In the genomic region with DNA sequence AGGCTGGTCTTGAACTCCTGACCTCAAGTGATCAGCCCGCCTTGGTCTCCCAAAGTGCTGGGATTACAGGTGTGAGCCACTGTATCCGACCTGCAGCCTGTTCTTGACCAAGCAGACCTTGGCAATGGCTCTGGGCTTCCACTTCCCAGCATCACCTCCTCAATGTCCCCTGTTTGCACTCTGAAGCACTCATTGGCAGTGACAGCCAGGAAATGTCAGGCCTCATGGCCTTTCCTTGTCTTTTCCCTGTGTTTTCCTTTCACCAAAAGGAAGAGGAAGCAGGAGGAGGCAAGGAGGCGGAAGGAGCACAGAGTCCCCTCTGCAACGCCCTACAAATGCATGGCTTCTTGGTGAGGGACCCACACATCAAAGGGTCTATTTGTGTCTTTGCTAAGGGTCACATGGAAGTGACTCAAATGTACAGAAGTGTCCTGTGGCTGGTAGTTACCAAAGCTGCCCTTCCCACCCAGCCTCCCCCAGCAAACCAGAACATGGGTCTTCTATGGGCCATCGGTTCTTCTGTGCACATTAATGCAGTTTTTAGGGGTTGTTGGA, we compare ENCODE assay signal across 18 cellular contexts.
DNase-seq lines count a peak whose midpoint lies in the region; ATAC-seq and TF ChIP-seq lines count a peak whose summit lies in the region.
"Had no signal": no experiment of that assay in that cellular context is flagged by ENCODE, and none has a peak within 500 bp of the region (broad histone marks: within the 10 kb centered on the region; RNA-seq: fewer than 3 reads in every experiment).

No MANE protein-coding gene starts in this region.

- H3K27me3 Mint-ChIP-seq in T-cell = no peaks in the 10 kb centered on the region
- H3K27me3 Mint-ChIP-seq: CD4-positive, CD25-positive, alpha-beta regulatory T cell had no signal

- H3K36me3 ChIP-seq in heart right ventricle (no peaks in the 10 kb centered on the region), KOPT-K1 (ENCODE audit: insufficient read depth, low read length) (peaks cover 12% of the 10 kb centered on the region; the same call in 1 of the 2 replicates), lung (ENCODE audit: control insufficient read depth in 2 of 2, insufficient read depth in 2 of 2, low read length in 2 of 2) (no peaks in the 10 kb centered on the region)

- no peak for DNase-seq in heart right ventricle
- DNase-seq in left cardiac atrium = no peak
- DNase-seq in lung (ENCODE audit: low spot score) = peak; percentile 10
- peak; percentile 24 for DNase-seq in ureter (ENCODE audit: low spot score)
- DNase-seq in activated gamma-delta T cell (lab: John Stamatoyannopoulos, UW) = no peak
- DNase-seq in T-cell = no peak
- no peak for DNase-seq in NCI-H146 (lab: John Stamatoyannopoulos, UW)
- DNase-seq: CD4-positive, CD25-positive, alpha-beta regulatory T cell; GF-D8; KG1; NCI-H1092 treated with DMSO at 0.1 percent for 48 hours; NCI-H187; NCI-H69; NK-92 treated with Interleukin-12 subunit alpha and Interleukin-12 subunit beta, amount 100 ng/mL, for 24 hours; OCI-M1 had no signal

- peaks cover 0 to 11% (median 4%) of the 10 kb centered on the region in 11 donors for H3K9me3 ChIP-seq in heart right ventricle
- H3K9me3 ChIP-seq in KOPT-K1 (ENCODE audit: insufficient read depth, low read length, poor library complexity, severe bottlenecking) = peaks cover 16% of the 10 kb centered on the region
- peaks cover 0 to 4% of the 10 kb centered on the region in 2 donors for H3K9me3 ChIP-seq in lung (ENCODE audit: control insufficient read depth in 2 of 2, insufficient read depth in 1 of 2, low read length in 1 of 2)

- TF ChIP-seq CTCF in heart right ventricle (IDR thresholded peaks at IDR 0.05) (no peak), lung (IDR thresholded peaks at IDR 0.05; ENCODE audit: control extremely low read depth, extremely low read depth) (no peak)

- intact Hi-C loops in heart right ventricle (cut with DNase I) = loop anchor here in 5 of 10 donors (5.0 to 10.0 kb wide), 4 partner anchors 44 to 134 kb away; a partner anchor contains a TSS
- intact Hi-C loops in left cardiac atrium (cut with DNase I) = loop anchor here (5.0 kb wide), 1 partner anchor 134 kb away; no protein-coding TSS in a partner anchor

- H3K4me1 Mint-ChIP-seq in T-cell = peaks cover 29 to 37% (median 30%) of the 10 kb centered on the region in 3 donors

- CTCF ChIA-PET in T-cell (lab: Charles Lee) = interaction anchor here in 1 of 2 donors (0.6 to 1.1 kb wide), 3 partner anchors 40 to 213 kb away, joined by 3 read pairs; no protein-coding TSS in a partner anchor

- H3K36me3 Mint-ChIP-seq in T-cell = peaks cover 9% of the 10 kb centered on the region

- H3K27ac ChIP-seq in heart right ventricle (peak overlapping the region in 8 of 10 donors; percentile 35 to 80 (median 62)), KOPT-K1 (ENCODE audit: low read depth, low read length, poor library complexity, severe bottlenecking) (peak overlapping the region; percentile 48), lung (ENCODE audit: low read depth in 1 of 2, low read length in 1 of 2) (peak overlapping the region in 1 of 2 donors; percentile 13)
- H3K27ac ChIP-seq: RWPE1 had no signal

- ATAC-seq in heart right ventricle (peak in 6 of 8 donors; percentile 2 to 61 (median 36)), left cardiac atrium (no peak), lung (ENCODE audit: insufficient read depth, low FRiP score) (no peak), T-cell (replicated peaks in 1 of 4) (no peak)
- ATAC-seq: GM23338 had no signal

- no peaks in the 10 kb centered on the region for H3K27me3 ChIP-seq in heart right ventricle
- H3K27me3 ChIP-seq in lung (ENCODE audit: control insufficient read depth, insufficient read depth) = no peaks in the 10 kb centered on the region

- WGBS in heart right ventricle, 2 donors = 76 to 83% methylated on average over 5 of the region's 5 CpGs
- 91 to 95% methylated on average over 5 of the region's 5 CpGs for WGBS in lung, 2 donors

- H3K27ac Mint-ChIP-seq in T-cell = peak overlapping the region in 1 of 2 donors; percentile 68
- H3K27ac Mint-ChIP-seq: GM23338 had no signal

- H3K4me3 Mint-ChIP-seq in T-cell = no peak overlapping the region
- H3K4me3 Mint-ChIP-seq: CD4-positive, CD25-positive, alpha-beta regulatory T cell; GM23338 had no signal

- peaks cover 3 to 5% (median 3%) of the 10 kb centered on the region in 3 donors for H3K9me3 Mint-ChIP-seq in T-cell

- H3K4me3 ChIP-seq in heart right ventricle = no peak overlapping the region
- H3K4me3 ChIP-seq in lung = no peak overlapping the region
- H3K4me3 ChIP-seq: GM23338 had no signal

- POLR2A ChIA-PET in T-cell (lab: Charles Lee) = interaction anchor here in 1 of 2 donors (0.7 kb wide), 1 partner anchor 11 kb away, joined by 3 read pairs; no protein-coding TSS in a partner anchor

- H3K4me1 ChIP-seq in heart right ventricle = peaks cover 0 to 35% (median 18%) of the 10 kb centered on the region in 9 donors
- peaks cover 0 to 4% of the 10 kb centered on the region in 2 donors for H3K4me1 ChIP-seq in lung (ENCODE audit: control insufficient read depth in 2 of 2, insufficient read depth in 2 of 2, low read length in 2 of 2)

Comparison
In these comparisons a context has a peak if more than half of its experiments do, and no peak if none do; other contexts are left out.
1. ATAC-seq: peak in heart right ventricle (6 of 8); none in left cardiac atrium (0 of 2), lung (single experiment) and T-cell (0 of 4).
2. DNase-seq: peak in lung (single experiment) and ureter (single experiment); none in heart right ventricle (0 of 2), left cardiac atrium (single experiment), activated gamma-delta T cell (single experiment), T-cell (0 of 34) and NCI-H146 (single experiment).